ENCODE assay signal across 22 cellular contexts in genomic region chr16:57512296-57513001, GRCh38. TPM values are rescaled to one million over a fixed set of nuclear protein-coding genes. Genes with fewer than 3 reads are reported as not detected.
A peak's percentile ranks its signal among the peaks of the same experiment; 100 is the strongest.
DNase-seq lines count a peak whose midpoint lies in the region; ATAC-seq and TF ChIP-seq lines count a peak whose summit lies in the region.
"Had no signal": no experiment of that assay in that cellular context is flagged by ENCODE, and none has a peak within 500 bp of the region (broad histone marks: within the 10 kb centered on the region; RNA-seq: fewer than 3 reads in every experiment).

No MANE protein-coding gene starts in this region.

- TF ChIP-seq CTCF in endothelial cell (IDR thresholded peaks at IDR 0.05; ENCODE audit: unreplicated experiment) (no peak), neural progenitor cell (IDR thresholded peaks at IDR 0.05) (no peak), spleen (IDR thresholded peaks at IDR 0.05 in 8 of 11, conservative IDR thresholded peaks at IDR 0.05 in 3 of 11) (no peak)

- intact Hi-C loops in Right ventricle myocardium superior (cut with DNase I) (no loop called here), cardiac septum (cut with DNase I) (no loop called here), aorta (cut with DNase I) (no loop called here), spleen (cut with DNase I; ENCODE audit: low total_unique reads) (loop anchor here (10.0 kb wide), 1 partner anchor 48 kb away; the partner anchor contains the start of gene POLR2C)

- DNase-seq in Right ventricle myocardium superior (peak; percentile 22), cardiac septum (ENCODE audit: low spot score) (no peak), endothelial cell (ENCODE audit: low spot score) (no peak), neural progenitor cell (ENCODE audit: low spot score) (no peak), aorta (no peak), cerebellar nuclear complex (lab: John Stamatoyannopoulos, UW) (no peak), spleen (no peak)
- DNase-seq: 8988T; CD4-positive, alpha-beta memory T cell; GF-D8; KG1; NCI-H1436; NCI-H2029; NCI-H748 treated with DMSO at 0.1 percent for 48 hours; OCI-M1; RPMI8226; SJCRH30 had no signal

- WGBS in aorta, 2 donors: 92 to 94% methylated on average over 23 of the region's 23 CpGs
- WGBS in spleen, 5 donors: 94 to 97% (median 96%) methylated on average over 12 to 23 of the region's 23 CpGs

- H3K4me2 ChIP-seq in neural progenitor cell: no peak overlapping the region
- H3K4me2 ChIP-seq: GM23338 had no signal

- H3K27me3 ChIP-seq in neural progenitor cell: no peaks in the 10 kb centered on the region
- no peaks in the 10 kb centered on the region for H3K27me3 ChIP-seq in aorta (ENCODE audit: control insufficient read depth in 1 of 2, insufficient read depth in 2 of 2, low read length in 1 of 2)
- no peaks in the 10 kb centered on the region for H3K27me3 ChIP-seq in spleen (replicated peaks in 1 of 7)

- H3K4me1 Mint-ChIP-seq in endothelial cell (ENCODE audit: unreplicated experiment) (peaks cover 60% of the 10 kb centered on the region), neural progenitor cell (peaks cover 22% of the 10 kb centered on the region)
- H3K4me1 Mint-ChIP-seq: CD4-positive, alpha-beta memory T cell had no signal

- no peak overlapping the region for H2AFZ ChIP-seq in neural progenitor cell (replicated peaks)
- H2AFZ ChIP-seq: GM23338 had no signal

- ATAC-seq in Right ventricle myocardium superior (ENCODE audit: poor library complexity): no peak
- ATAC-seq in aorta (ENCODE audit: low FRiP score): peak; percentile 30
- ATAC-seq in HG02571 (IDR thresholded peaks at IDR 0.05; ENCODE audit: unreplicated experiment): no peak
- ATAC-seq: GM23338, HepG2 had no signal

- H3K36me3 Mint-ChIP-seq in endothelial cell (ENCODE audit: low read depth, unreplicated experiment) (peaks cover 15% of the 10 kb centered on the region), neural progenitor cell (peaks cover 5% of the 10 kb centered on the region)

- H3K4me3 Mint-ChIP-seq in endothelial cell (ENCODE audit: unreplicated experiment) (peak overlapping the region; percentile 5), neural progenitor cell (no peak overlapping the region)
- H3K4me3 Mint-ChIP-seq: CD4-positive, alpha-beta memory T cell; GM23338 had no signal

- H3K27me3 Mint-ChIP-seq in endothelial cell (ENCODE audit: unreplicated experiment) (peaks cover 8% of the 10 kb centered on the region), neural progenitor cell (ENCODE audit: insufficient read depth, low read depth) (peaks cover 8% of the 10 kb centered on the region)
- H3K27me3 Mint-ChIP-seq: CD4-positive, alpha-beta memory T cell had no signal

- H3K9ac ChIP-seq in neural progenitor cell: no peak overlapping the region

- H4K20me1 ChIP-seq in neural progenitor cell (ENCODE audit: low read depth): no peaks in the 10 kb centered on the region

- H3K9me3 Mint-ChIP-seq in endothelial cell (ENCODE audit: unreplicated experiment) (no peaks in the 10 kb centered on the region), neural progenitor cell (no peaks in the 10 kb centered on the region)
- H3K9me3 Mint-ChIP-seq: CD4-positive, alpha-beta memory T cell; GM23338 had no signal

- TF ChIP-seq POLR2A in spleen (IDR thresholded peaks at IDR 0.05): no peak

- H3K9me3 ChIP-seq in neural progenitor cell (ENCODE audit: low read depth) (no peaks in the 10 kb centered on the region), aorta (ENCODE audit: control insufficient read depth, low read length) (no peaks in the 10 kb centered on the region), spleen (no peaks in the 10 kb centered on the region)
- H3K9me3 ChIP-seq: SJCRH30 had no signal

- H3K27ac Mint-ChIP-seq in endothelial cell (ENCODE audit: unreplicated experiment): no peak overlapping the region
- H3K27ac Mint-ChIP-seq in neural progenitor cell: peak overlapping the region; percentile 37
- H3K27ac Mint-ChIP-seq: CD4-positive, alpha-beta memory T cell; GM23338 had no signal

- H3K36me3 ChIP-seq in neural progenitor cell (no peaks in the 10 kb centered on the region), aorta (ENCODE audit: control insufficient read depth in 1 of 2, insufficient read depth in 2 of 2, low read length in 1 of 2) (no peaks in the 10 kb centered on the region), spleen (peaks cover 0 to 52% (median 6%) of the 10 kb centered on the region in 6 donors)
- H3K36me3 ChIP-seq: SJCRH30 had no signal

- peaks cover 5% of the 10 kb centered on the region for H3F3A ChIP-seq in neural progenitor cell (ENCODE audit: low read depth)

- H3K27ac ChIP-seq in neural progenitor cell (no peak overlapping the region), aorta (ENCODE audit: low read depth in 1 of 2, low read length in 2 of 2) (no peak overlapping the region), spleen (peak overlapping the region in 3 of 8 donors; percentile 22 to 46 (median 34))
- H3K27ac ChIP-seq: SJCRH30 had no signal

- H3K4me1 ChIP-seq in neural progenitor cell: peaks cover 8% of the 10 kb centered on the region
- no peaks in the 10 kb centered on the region for H3K4me1 ChIP-seq in aorta (ENCODE audit: control insufficient read depth in 1 of 2, insufficient read depth in 2 of 2, low read length in 2 of 2)
- peaks cover 8 to 52% (median 32%) of the 10 kb centered on the region in 6 donors for H3K4me1 ChIP-seq in spleen
- H3K4me1 ChIP-seq: SJCRH30 had no signal

- H3K4me3 ChIP-seq in neural progenitor cell: no peak overlapping the region
- H3K4me3 ChIP-seq in aorta (ENCODE audit: low read length in 2 of 2): no peak overlapping the region
- H3K4me3 ChIP-seq in spleen: no peak overlapping the region
- H3K4me3 ChIP-seq: GM23338, SJCRH30 had no signal

- H3K79me2 ChIP-seq in neural progenitor cell (ENCODE audit: low read depth): no peaks in the 10 kb centered on the region

RNA-seq across cellular contexts. Expression of gene CCDC102A, which starts 23.9 kb away (rescaled TPM):
- 10.5 TPM for total RNA-seq in Right ventricle myocardium superior
- total RNA-seq in cardiac septum: 5.5 TPM
- 14.6 TPM for total RNA-seq in endothelial cell (ENCODE audit: unreplicated experiment)
- total RNA-seq in neural progenitor cell (ENCODE audit: low replicate concordance): 3.9 and 12.8 TPM in 2 replicates
- 10 to 100 TPM; 15.3 to 21.9 TPM for total RNA-seq in aorta
- polyA plus RNA-seq in aorta: 10 to 100 TPM; 12.9 to 14.1 TPM
- total RNA-seq in spleen: 10 to 100 TPM in 2 of 7 donors, 1 to 10 TPM in 5; 7.0 to 14.8 (median 7.9) TPM
- polyA plus RNA-seq in spleen: 1 to 10 TPM; 4.6 to 7.7 (median 4.8) TPM

RNA-seq across cellular contexts. Expression of gene DOK4, which starts 26.2 kb away (rescaled TPM):
- total RNA-seq in Right ventricle myocardium superior (7.5 TPM), cardiac septum (11.5 TPM), endothelial cell (ENCODE audit: unreplicated experiment) (69.4 TPM), neural progenitor cell (ENCODE audit: low replicate concordance) (10.5 and 27.4 TPM in 2 replicates), aorta (10 to 100 TPM; 35.5 to 44.5 TPM), spleen (10 to 100 TPM in 6 of 7 donors, 1 to 10 TPM in 1; 7.3 to 19.8 (median 16.1) TPM)
- polyA plus RNA-seq in aorta (10 to 100 TPM; 26.4 to 54.1 TPM), spleen (10 to 100 TPM in 1 of 3 donors, 1 to 10 TPM in 2; 4.1 to 10.0 (median 5.5) TPM)

RNA-seq across cellular contexts. Expression of gene ADGRG5, which starts 30.0 kb away (rescaled TPM):
- total RNA-seq in Right ventricle myocardium superior (0.05 TPM), cardiac septum (0.35 TPM), endothelial cell (ENCODE audit: unreplicated experiment) (0.28 TPM), neural progenitor cell (ENCODE audit: low replicate concordance) (2.2 and 3.1 TPM in 2 replicates), aorta (under 1 TPM; 0.26 to 0.69 TPM), spleen (10 to 100 TPM in 6 of 7 donors, 1 to 10 TPM in 1; 7.3 to 23.8 (median 13.6) TPM)
- polyA plus RNA-seq in aorta (under 1 TPM in 1 of 2 donors, not detected in 1; 0.63 TPM), spleen (1 to 10 TPM; 5.2 to 9.7 (median 9.3) TPM)
- total RNA-seq: HepG2, NCI-H460, SJCRH30 had no signal
- polyA plus RNA-seq: BJ, HepG2 had no signal

RNA-seq across cellular contexts. Expression of gene POLR2C, which starts 50.0 kb away (rescaled TPM):
- total RNA-seq in Right ventricle myocardium superior: 37.9 TPM
- 46.9 TPM for total RNA-seq in cardiac septum
- total RNA-seq in endothelial cell (ENCODE audit: unreplicated experiment): 52.1 TPM
- 58.4 and 97.4 TPM in 2 replicates for total RNA-seq in neural progenitor cell (ENCODE audit: low replicate concordance)
- 10 to 100 TPM; 43.8 to 49.7 TPM for total RNA-seq in aorta
- 10 to 100 TPM; 49.3 to 55.3 TPM for polyA plus RNA-seq in aorta
- 10 to 100 TPM; 42.3 to 75.6 (median 52.7) TPM for total RNA-seq in spleen
- 10 to 100 TPM; 23.2 to 42.7 (median 35.0) TPM for polyA plus RNA-seq in spleen
